31 cellular contexts compared by ENCODE assay signal in genomic region chr4:57122959-57123358, GRCh38. TPM values are rescaled to one million over a fixed set of nuclear protein-coding genes. Genes with fewer than 3 reads are reported as not detected.
"Had no signal": no experiment of that assay in that cellular context is flagged by ENCODE, and none has a peak within 500 bp of the region (broad histone marks: within the 10 kb centered on the region; RNA-seq: fewer than 3 reads in every experiment).

No MANE protein-coding gene starts in this region.

- H3K36me3 ChIP-seq: brain microvascular endothelial cell, esophagus squamous epithelium, gastroesophageal sphincter, heart right ventricle had no signal

- H3K4me3 Mint-ChIP-seq: activated CD4-positive, alpha-beta memory T cell treated with anti-CD3 and anti-CD28 coated beads, Interleukin-2, amount 10 ng/mL, durations not matched to agents 7 days and 5 days; activated CD4-positive, alpha-beta T cell treated with anti-CD3 and anti-CD28 coated beads, Interleukin-2, amount 10 ng/mL, durations not matched to agents 7 days and 5 days; activated naive CD8-positive, alpha-beta T cell; activated T-cell treated with anti-CD3 and anti-CD28 coated beads, Interleukin-2, amount 50 U/mL, for 24 hours; activated T-cell treated with anti-CD3 and anti-CD28 coated beads, Interleukin-2, amount 50 U/mL, for 72 hours; central memory CD8-positive, alpha-beta T cell; dendritic cell treated with granulocyte-macrophage colony-stimulating factor and Interleukin-4, amounts not matched to agents 40 ng/mL and 50 ng/mL, for 4 days; effector memory CD8-positive, alpha-beta T cell; T-helper 17 cell; T-helper 2 cell treated with Interferon-gamma antibody and Interleukin-4, amounts not matched to agents 5 μg/mL and 100 μg/mL, for 36 hours; WTC11 had no signal

- H3K27me3 ChIP-seq: brain microvascular endothelial cell, dorsolateral prefrontal cortex, gastroesophageal sphincter, heart right ventricle, hepatocyte had no signal

- H3K27me3 Mint-ChIP-seq: dendritic cell treated with granulocyte-macrophage colony-stimulating factor and Interleukin-4, amounts not matched to agents 40 ng/mL and 50 ng/mL, for 4 days had no signal

- H3K4me1 Mint-ChIP-seq: activated CD4-positive, alpha-beta memory T cell treated with anti-CD3 and anti-CD28 coated beads, Interleukin-2, amount 10 ng/mL, durations not matched to agents 7 days and 5 days; activated CD4-positive, alpha-beta T cell treated with anti-CD3 and anti-CD28 coated beads, Interleukin-2, amount 10 ng/mL, durations not matched to agents 7 days and 5 days; central memory CD8-positive, alpha-beta T cell; T-helper 17 cell; WTC11 had no signal

- H3K27ac ChIP-seq: brain microvascular endothelial cell, coronary artery, dorsolateral prefrontal cortex, epithelial cell of prostate, esophagus squamous epithelium, gastroesophageal sphincter, heart right ventricle, hepatocyte had no signal

- H3K4me3 ChIP-seq: coronary artery, dorsolateral prefrontal cortex, esophagus squamous epithelium, gastroesophageal sphincter, heart right ventricle, hepatocyte had no signal

- DNase-seq: activated CD4-positive, alpha-beta memory T cell treated with anti-CD3 and anti-CD28 coated beads, Interleukin-2, amount 10 ng/mL, durations not matched to agents 7 days and 5 days; activated CD4-positive, alpha-beta T cell treated with anti-CD3 and anti-CD28 coated beads for 1 hour; activated CD4-positive, alpha-beta T cell treated with anti-CD3 and anti-CD28 coated beads for 4 hours; activated CD4-positive, alpha-beta T cell treated with anti-CD3 and anti-CD28 coated beads, Interleukin-2, amount 10 ng/mL, durations not matched to agents 7 days and 5 days; activated CD4-positive, alpha-beta T cell treated with anti-CD3 and anti-CD28 coated beads, Interleukin-2, amount 50 U/mL, for 4 hours; activated CD8-positive, alpha-beta memory T cell treated with anti-CD3 and anti-CD28 coated beads, Interleukin-2, amount 50 U/mL, for 48 hours; activated gamma-delta T cell treated with Interleukin-2 at 50 U/mL for 16 hours; activated naive CD4-positive, alpha-beta T cell treated with anti-CD3 and anti-CD28 coated beads, Interleukin-2, amount 50 U/mL, for 16 hours; activated naive CD4-positive, alpha-beta T cell treated with Interleukin-2 at 50 U/mL for 16 hours; activated T-cell treated with anti-CD3 and anti-CD28 coated beads for 4 hours; activated T-cell treated with anti-CD3 and anti-CD28 coated beads, Interleukin-2, amount 50 U/mL, for 24 hours; activated T-cell treated with anti-CD3 and anti-CD28 coated beads, Interleukin-2, amount 50 U/mL, for 72 hours; amniotic stem cell; anterior cingulate cortex; brain microvascular endothelial cell; dorsolateral prefrontal cortex; effector memory CD8-positive, alpha-beta T cell; esophagus squamous epithelium; foreskin melanocyte; heart right ventricle; T-helper 17 cell; T1000 had no signal

- H3K27ac Mint-ChIP-seq: activated CD4-positive, alpha-beta memory T cell treated with anti-CD3 and anti-CD28 coated beads, Interleukin-2, amount 10 ng/mL, durations not matched to agents 7 days and 5 days; activated CD4-positive, alpha-beta T cell treated with anti-CD3 and anti-CD28 coated beads, Interleukin-2, amount 10 ng/mL, durations not matched to agents 7 days and 5 days; activated naive CD8-positive, alpha-beta T cell; activated T-cell treated with anti-CD3 and anti-CD28 coated beads, Interleukin-2, amount 50 U/mL, for 24 hours; activated T-cell treated with anti-CD3 and anti-CD28 coated beads, Interleukin-2, amount 50 U/mL, for 72 hours; dendritic cell treated with granulocyte-macrophage colony-stimulating factor and Interleukin-4, amounts not matched to agents 40 ng/mL and 50 ng/mL, for 4 days; effector memory CD8-positive, alpha-beta T cell; T-helper 17 cell; T-helper 2 cell treated with Interferon-gamma antibody and Interleukin-4, amounts not matched to agents 5 μg/mL and 100 μg/mL, for 36 hours; WTC11 had no signal

RNA-seq across cellular contexts. Expression of gene IGFBP7, which starts 12.8 kb away (rescaled TPM):
- total RNA-seq: activated CD4-positive, alpha-beta memory T cell treated with anti-CD3 and anti-CD28 coated beads, Interleukin-2, amount 10 ng/mL, durations not matched to agents 7 days and 5 days; activated T-cell treated with anti-CD3 and anti-CD28 coated beads, Interleukin-2, amount 50 U/mL, for 72 hours had no signal
